ENCODE assay signal across 1 cellular context in the genomic region with DNA sequence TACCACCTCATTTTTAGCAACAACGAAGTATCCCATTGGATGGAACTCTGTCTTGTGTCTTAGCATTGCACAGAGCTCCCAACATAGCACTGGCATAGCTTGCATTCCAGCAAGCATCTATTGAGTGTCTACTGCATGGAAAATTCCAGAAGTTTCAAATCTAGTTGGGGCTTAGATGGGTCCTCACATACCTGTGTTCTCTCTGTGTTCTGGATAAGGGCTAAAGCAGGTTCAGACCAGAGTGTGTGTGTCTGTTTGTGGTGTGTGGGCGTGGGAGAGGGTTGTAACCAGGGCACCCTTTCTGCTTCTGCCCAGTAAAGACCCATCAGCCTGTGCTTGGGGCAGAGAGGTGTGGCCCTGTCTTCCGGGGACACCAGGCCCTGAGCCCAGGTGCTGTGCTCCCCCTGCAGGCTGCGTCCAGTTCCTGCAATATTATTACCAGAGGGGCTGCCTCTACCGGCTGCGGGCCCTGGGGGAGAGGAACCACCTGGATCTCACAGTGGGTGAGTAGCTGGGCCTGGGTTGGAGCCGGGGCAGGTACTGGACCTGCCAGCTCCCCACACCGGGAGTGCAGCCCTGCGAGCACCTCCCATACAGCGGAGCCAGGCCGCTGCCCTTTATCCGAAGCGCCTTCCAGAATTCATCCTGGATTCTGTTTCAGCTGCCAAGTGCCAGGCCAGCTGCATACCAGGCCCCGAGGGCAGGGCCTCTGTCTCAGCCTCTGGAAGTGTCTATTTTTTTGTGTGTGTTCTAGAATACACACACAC.
TF ChIP-seq lines count a peak whose summit lies in the region.

No MANE protein-coding gene starts in this region.

TF ChIP-seq in K562, 482 proteins besides CTCF, POLR2A, EP300 and RAD21 (continued from another document and continues in another):
- no peak for TF ChIP-seq RREB1 (CRISPR knock-in tag; IDR thresholded peaks at IDR 0.05)
- TF ChIP-seq KLF13 (tag; IDR thresholded peaks at IDR 0.05; ENCODE audit: borderline replicate concordance, low read depth) = peak; percentile 81; the same call in 1 of the 2 replicates
- TF ChIP-seq CC2D1A (IDR thresholded peaks at IDR 0.05) = peak; percentile 85
- TF ChIP-seq MLLT1 (IDR thresholded peaks at IDR 0.05) = no peak
- TF ChIP-seq E2F4 (CRISPR knock-in tag; IDR thresholded peaks at IDR 0.05; ENCODE audit: low read depth) = 0 out of 2 replicates have a peak, but pooled peaks have one; percentile 31
- TF ChIP-seq NR2C1 (IDR thresholded peaks at IDR 0.05) = no peak
- no peak for TF ChIP-seq NR2C1 (tag; IDR thresholded peaks at IDR 0.05)
- TF ChIP-seq, protein P1, sequence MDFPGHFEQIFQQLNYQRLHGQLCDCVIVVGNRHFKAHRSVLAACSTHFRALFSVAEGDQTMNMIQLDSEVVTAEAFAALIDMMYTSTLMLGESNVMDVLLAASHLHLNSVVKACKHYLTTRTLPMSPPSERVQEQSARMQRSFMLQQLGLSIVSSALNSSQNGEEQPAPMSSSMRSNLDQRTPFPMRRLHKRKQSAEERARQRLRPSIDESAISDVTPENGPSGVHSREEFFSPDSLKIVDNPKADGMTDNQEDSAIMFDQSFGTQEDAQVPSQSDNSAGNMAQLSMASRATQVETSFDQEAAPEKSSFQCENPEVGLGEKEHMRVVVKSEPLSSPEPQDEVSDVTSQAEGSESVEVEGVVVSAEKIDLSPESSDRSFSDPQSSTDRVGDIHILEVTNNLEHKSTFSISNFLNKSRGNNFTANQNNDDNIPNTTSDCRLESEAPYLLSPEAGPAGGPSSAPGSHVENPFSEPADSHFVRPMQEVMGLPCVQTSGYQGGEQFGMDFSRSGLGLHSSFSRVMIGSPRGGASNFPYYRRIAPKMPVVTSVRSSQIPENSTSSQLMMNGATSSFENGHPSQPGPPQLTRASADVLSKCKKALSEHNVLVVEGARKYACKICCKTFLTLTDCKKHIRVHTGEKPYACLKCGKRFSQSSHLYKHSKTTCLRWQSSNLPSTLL (IDR thresholded peaks at IDR 0.05) = no peak
- no peak for TF ChIP-seq PYGO2 (tag; IDR thresholded peaks at IDR 0.05)
- TF ChIP-seq, protein P2, sequence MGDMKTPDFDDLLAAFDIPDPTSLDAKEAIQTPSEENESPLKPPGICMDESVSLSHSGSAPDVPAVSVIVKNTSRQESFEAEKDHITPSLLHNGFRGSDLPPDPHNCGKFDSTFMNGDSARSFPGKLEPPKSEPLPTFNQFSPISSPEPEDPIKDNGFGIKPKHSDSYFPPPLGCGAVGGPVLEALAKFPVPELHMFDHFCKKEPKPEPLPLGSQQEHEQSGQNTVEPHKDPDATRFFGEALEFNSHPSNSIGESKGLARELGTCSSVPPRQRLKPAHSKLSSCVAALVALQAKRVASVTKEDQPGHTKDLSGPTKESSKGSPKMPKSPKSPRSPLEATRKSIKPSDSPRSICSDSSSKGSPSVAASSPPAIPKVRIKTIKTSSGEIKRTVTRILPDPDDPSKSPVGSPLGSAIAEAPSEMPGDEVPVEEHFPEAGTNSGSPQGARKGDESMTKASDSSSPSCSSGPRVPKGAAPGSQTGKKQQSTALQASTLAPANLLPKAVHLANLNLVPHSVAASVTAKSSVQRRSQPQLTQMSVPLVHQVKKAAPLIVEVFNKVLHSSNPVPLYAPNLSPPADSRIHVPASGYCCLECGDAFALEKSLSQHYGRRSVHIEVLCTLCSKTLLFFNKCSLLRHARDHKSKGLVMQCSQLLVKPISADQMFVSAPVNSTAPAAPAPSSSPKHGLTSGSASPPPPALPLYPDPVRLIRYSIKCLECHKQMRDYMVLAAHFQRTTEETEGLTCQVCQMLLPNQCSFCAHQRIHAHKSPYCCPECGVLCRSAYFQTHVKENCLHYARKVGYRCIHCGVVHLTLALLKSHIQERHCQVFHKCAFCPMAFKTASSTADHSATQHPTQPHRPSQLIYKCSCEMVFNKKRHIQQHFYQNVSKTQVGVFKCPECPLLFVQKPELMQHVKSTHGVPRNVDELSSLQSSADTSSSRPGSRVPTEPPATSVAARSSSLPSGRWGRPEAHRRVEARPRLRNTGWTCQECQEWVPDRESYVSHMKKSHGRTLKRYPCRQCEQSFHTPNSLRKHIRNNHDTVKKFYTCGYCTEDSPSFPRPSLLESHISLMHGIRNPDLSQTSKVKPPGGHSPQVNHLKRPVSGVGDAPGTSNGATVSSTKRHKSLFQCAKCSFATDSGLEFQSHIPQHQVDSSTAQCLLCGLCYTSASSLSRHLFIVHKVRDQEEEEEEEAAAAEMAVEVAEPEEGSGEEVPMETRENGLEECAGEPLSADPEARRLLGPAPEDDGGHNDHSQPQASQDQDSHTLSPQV (IDR thresholded peaks at IDR 0.05) = peak; percentile 45; the same call in 1 of the 2 replicates
- TF ChIP-seq ZNF263 (CRISPR knock-in tag; IDR thresholded peaks at IDR 0.05; ENCODE audit: borderline replicate concordance) = no peak
- TF ChIP-seq, protein P3, sequence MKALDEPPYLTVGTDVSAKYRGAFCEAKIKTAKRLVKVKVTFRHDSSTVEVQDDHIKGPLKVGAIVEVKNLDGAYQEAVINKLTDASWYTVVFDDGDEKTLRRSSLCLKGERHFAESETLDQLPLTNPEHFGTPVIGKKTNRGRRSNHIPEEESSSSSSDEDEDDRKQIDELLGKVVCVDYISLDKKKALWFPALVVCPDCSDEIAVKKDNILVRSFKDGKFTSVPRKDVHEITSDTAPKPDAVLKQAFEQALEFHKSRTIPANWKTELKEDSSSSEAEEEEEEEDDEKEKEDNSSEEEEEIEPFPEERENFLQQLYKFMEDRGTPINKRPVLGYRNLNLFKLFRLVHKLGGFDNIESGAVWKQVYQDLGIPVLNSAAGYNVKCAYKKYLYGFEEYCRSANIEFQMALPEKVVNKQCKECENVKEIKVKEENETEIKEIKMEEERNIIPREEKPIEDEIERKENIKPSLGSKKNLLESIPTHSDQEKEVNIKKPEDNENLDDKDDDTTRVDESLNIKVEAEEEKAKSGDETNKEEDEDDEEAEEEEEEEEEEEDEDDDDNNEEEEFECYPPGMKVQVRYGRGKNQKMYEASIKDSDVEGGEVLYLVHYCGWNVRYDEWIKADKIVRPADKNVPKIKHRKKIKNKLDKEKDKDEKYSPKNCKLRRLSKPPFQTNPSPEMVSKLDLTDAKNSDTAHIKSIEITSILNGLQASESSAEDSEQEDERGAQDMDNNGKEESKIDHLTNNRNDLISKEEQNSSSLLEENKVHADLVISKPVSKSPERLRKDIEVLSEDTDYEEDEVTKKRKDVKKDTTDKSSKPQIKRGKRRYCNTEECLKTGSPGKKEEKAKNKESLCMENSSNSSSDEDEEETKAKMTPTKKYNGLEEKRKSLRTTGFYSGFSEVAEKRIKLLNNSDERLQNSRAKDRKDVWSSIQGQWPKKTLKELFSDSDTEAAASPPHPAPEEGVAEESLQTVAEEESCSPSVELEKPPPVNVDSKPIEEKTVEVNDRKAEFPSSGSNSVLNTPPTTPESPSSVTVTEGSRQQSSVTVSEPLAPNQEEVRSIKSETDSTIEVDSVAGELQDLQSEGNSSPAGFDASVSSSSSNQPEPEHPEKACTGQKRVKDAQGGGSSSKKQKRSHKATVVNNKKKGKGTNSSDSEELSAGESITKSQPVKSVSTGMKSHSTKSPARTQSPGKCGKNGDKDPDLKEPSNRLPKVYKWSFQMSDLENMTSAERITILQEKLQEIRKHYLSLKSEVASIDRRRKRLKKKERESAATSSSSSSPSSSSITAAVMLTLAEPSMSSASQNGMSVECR (CRISPR knock-in tag; IDR thresholded peaks at IDR 0.05) = 0 out of 2 replicates have a peak, but pooled peaks have one; percentile 36
- no peak for TF ChIP-seq NKRF (IDR thresholded peaks at IDR 0.05; ENCODE audit: borderline replicate concordance)
- no peak for TF ChIP-seq ZNF165 (CRISPR knock-in tag; IDR thresholded peaks at IDR 0.05; ENCODE audit: borderline replicate concordance)
- no peak; the same call in 1 of the 2 replicates for TF ChIP-seq TCF3 (CRISPR knock-in tag; IDR thresholded peaks at IDR 0.05)
- TF ChIP-seq CXXC5 (CRISPR knock-in tag; IDR thresholded peaks at IDR 0.05) = peak; percentile 25; the same call in 1 of the 2 replicates
- peak in 1 of 2 experiments; percentile 29; a peak in 1 of 4 replicates for TF ChIP-seq ZMIZ1 (IDR thresholded peaks at IDR 0.05; ENCODE audit: low read depth in 2 of 2, low read length in 2 of 2)
- TF ChIP-seq PURB (CRISPR knock-in tag; IDR thresholded peaks at IDR 0.05; ENCODE audit: low read depth) = no peak
- no peak for TF ChIP-seq NCOA1 (IDR thresholded peaks at IDR 0.05; ENCODE audit: low read depth)
